ENCODE assay signal across 8 cellular contexts in the genomic region with DNA sequence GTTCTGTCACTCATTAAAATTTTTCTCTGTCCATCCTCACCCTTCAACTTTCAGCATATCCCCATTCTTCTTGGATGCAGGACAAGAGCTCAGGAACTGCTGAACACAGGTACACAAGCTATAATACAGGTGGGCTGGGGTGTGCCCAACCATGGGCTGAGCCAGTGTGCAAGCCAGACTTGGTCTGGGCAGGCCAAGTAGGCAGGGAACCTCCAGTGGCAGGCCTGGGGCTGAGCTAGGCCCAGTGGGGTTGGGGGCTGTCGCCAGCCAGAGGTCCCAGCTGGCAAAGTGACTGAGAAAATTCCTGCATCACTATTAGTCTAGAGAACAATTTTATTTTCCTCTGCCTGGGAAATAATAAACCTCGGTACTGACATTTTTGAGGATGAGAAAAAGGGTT.
"Had no signal": no experiment of that assay in that cellular context is flagged by ENCODE, and none has a peak within 500 bp of the region (broad histone marks: within the 10 kb centered on the region; RNA-seq: fewer than 3 reads in every experiment).

No MANE protein-coding gene starts in this region.

- FAIRE-seq: G401.6, GM12878, GM12891, GM12892, GM18507, GM19239 had no signal

- H3K4me3 ChIP-seq: GM12878 had no signal

- DNase-seq: GDM1, GF-D8 had no signal
